Comparison of ENCODE assay signal across 8 cellular contexts in the genomic region with DNA sequence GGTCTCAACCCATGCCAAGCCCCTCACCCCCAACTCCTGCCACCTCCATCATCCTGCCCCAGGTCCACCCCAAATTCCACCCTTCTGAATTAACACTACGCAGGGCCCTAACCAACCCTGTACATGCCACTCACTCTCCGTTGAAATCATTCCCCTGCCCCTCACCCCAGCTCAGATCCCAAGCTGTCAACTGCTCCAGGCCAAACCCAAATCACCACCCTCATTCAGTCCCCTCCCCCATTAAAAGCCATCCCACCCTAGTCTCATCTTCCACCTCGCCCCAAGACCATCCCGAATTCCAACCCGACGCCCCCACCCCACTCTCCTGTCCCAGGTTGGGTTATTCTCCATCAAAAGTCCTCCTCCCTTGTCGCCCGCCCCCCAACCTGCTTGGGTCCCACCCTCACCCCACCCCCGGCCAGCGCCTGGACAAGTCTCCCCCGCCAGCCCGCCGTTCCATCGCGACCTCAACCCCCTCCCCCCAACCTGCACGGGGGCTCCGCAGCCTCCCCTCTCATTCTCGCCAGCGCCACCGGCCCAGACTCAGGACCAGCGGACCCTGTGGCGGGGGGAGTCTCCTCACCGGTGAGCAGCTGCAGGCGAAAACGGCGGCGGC. TPM values are rescaled to one million over a fixed set of nuclear protein-coding genes. Genes with fewer than 3 reads are reported as not detected.
DNase-seq lines count a peak whose midpoint lies in the region; ATAC-seq and TF ChIP-seq lines count a peak whose summit lies in the region.

No MANE protein-coding gene starts in this region.

- no peak for TF ChIP-seq POLR2A in esophagus muscularis mucosa (IDR thresholded peaks at IDR 0.05; ENCODE audit: low read depth)

- ATAC-seq in GM18868 (IDR thresholded peaks at IDR 0.05; ENCODE audit: unreplicated experiment) (no peak), GM21786 (IDR thresholded peaks at IDR 0.05; ENCODE audit: unreplicated experiment) (no peak)

- H3K36me3 ChIP-seq in SJCRH30, result no peaks in the 10 kb centered on the region
- no peaks in the 10 kb centered on the region for H3K36me3 ChIP-seq in esophagus muscularis mucosa
- no peaks in the 10 kb centered on the region for H3K36me3 ChIP-seq in neutrophil

- no peaks in the 10 kb centered on the region for H3K9me3 ChIP-seq in SJCRH30 (replicated peaks)
- H3K9me3 ChIP-seq in esophagus muscularis mucosa, result no peaks in the 10 kb centered on the region
- H3K9me3 ChIP-seq in neutrophil, result no peaks in the 10 kb centered on the region

- 6% methylated on average over 19 of the region's 27 CpGs for whole genome bisulfite sequencing in esophagus muscularis mucosa

- DNase-seq in DMS 273 (lab: John Stamatoyannopoulos, UW; ENCODE audit: unreplicated experiment) (peak; percentile 40), DMS 273 treated with DMSO at 0.1 percent for 48 hours (lab: John Stamatoyannopoulos, UW) (no peak), SJCRH30 (peak; percentile 6 to 19), esophagus muscularis mucosa (ENCODE audit: extremely low spot score) (no peak), COR-L47 (lab: John Stamatoyannopoulos, UW) (no peak)

- intact Hi-C loops in esophagus muscularis mucosa (cut with DNase I), result loop anchor here (10.0 kb wide), 1 partner anchor 123 kb away; no protein-coding TSS in a partner anchor

- TF ChIP-seq EP300 in esophagus muscularis mucosa (IDR thresholded peaks at IDR 0.05), result no peak

- H3K27me3 ChIP-seq in SJCRH30, result no peaks in the 10 kb centered on the region
- H3K27me3 ChIP-seq in esophagus muscularis mucosa, result no peaks in the 10 kb centered on the region
- H3K27me3 ChIP-seq in neutrophil, result no peaks in the 10 kb centered on the region

- peak overlapping the region; percentile 82 for H3K4me3 ChIP-seq in SJCRH30
- H3K4me3 ChIP-seq in esophagus muscularis mucosa, result peak overlapping the region; percentile 78 to 99 (median 92)
- H3K4me3 ChIP-seq in neutrophil (ENCODE audit: low read depth in 1 of 2, low read length in 1 of 2), result peak overlapping the region; percentile 90 to 93

- TF ChIP-seq CTCF in esophagus muscularis mucosa (IDR thresholded peaks at IDR 0.05), result no peak
- no peak for TF ChIP-seq CTCF in neutrophil (IDR thresholded peaks at IDR 0.05)

- peak overlapping the region; percentile 89 for H3K27ac ChIP-seq in SJCRH30
- peak overlapping the region; percentile 84 to 88 (median 86) for H3K27ac ChIP-seq in esophagus muscularis mucosa (replicated peaks in 1 of 4)
- peak overlapping the region; percentile 79 for H3K27ac ChIP-seq in neutrophil

- H3K4me1 ChIP-seq in SJCRH30 (peaks cover 2% of the 10 kb centered on the region; the same call in 1 of the 2 replicates), esophagus muscularis mucosa (peaks cover 13 to 41% (median 22%) of the 10 kb centered on the region in 4 donors), neutrophil (ENCODE audit: control insufficient read depth in 1 of 2, insufficient read depth in 1 of 2, low read depth in 1 of 2, low read length in 1 of 2) (peaks cover 20 to 29% of the 10 kb centered on the region in 2 experiments)

RNA-seq across cellular contexts. Expression of gene FAM168A, which starts 0.5 kb away (rescaled TPM):
- total RNA-seq in SJCRH30 (2014; rRNA removed; shearing (Covaris generic)), result 28.6 and 32.8 TPM in 2 replicates
- total RNA-seq in esophagus muscularis mucosa, result 10 to 100 TPM; 31.1 to 50.8 (median 41.1) TPM

RNA-seq across cellular contexts. Expression of gene PLEKHB1, which starts 48.9 kb away (rescaled TPM):
- total RNA-seq in SJCRH30 (2014; rRNA removed; shearing (Covaris generic)), result 5.3 and 5.4 TPM in 2 replicates
- total RNA-seq in esophagus muscularis mucosa, result 10 to 100 TPM; 35.5 to 58.1 (median 45.7) TPM

Comparison
In these comparisons a context has a peak if more than half of its experiments do, and no peak if none do; other contexts are left out.
1. DNase-seq: peak in DMS 273 (single experiment) and SJCRH30 (2 of 2); none in DMS 273 treated with DMSO at 0.1 percent for 48 hours (single experiment), esophagus muscularis mucosa (single experiment) and COR-L47 (single experiment).
2. Peak in every context shown above with its lines, with median percentiles within 50 percentile points of each other: H3K27ac ChIP-seq and H3K4me3 ChIP-seq.